ENCODE assay signal across 17 cellular contexts in the genomic region with DNA sequence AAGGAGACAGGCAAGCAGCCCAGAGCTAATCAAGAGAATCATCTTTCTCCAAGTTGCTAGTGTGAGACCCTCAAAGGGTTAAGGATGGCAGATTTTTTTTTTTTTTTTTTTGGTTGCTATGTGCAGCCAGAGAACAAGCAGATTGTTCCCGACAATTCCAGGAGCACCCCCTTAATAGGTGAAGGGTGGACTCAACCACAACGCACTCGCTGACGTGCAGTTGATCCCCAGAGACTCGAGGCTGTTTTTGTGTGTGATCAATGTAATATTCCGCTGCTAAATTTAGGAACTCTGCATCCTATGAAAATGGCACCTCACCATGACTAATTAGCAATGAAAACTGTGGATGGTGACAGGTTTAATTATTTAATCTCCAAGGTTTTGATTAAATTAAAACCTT.
DNase-seq lines count a peak whose midpoint lies in the region; ATAC-seq and TF ChIP-seq lines count a peak whose summit lies in the region.
"Had no signal": no experiment of that assay in that cellular context is flagged by ENCODE, and none has a peak within 500 bp of the region (broad histone marks: within the 10 kb centered on the region; RNA-seq: fewer than 3 reads in every experiment).

No MANE protein-coding gene starts in this region.

- intact Hi-C loops in CD4-positive, alpha-beta memory T cell (cut with micrococcal nuclease) = no loop called here

- H3K4me3 ChIP-seq in fibroblast of mammary gland (ENCODE audit: control insufficient read depth, low read depth, low read length) (no peak overlapping the region), skeletal muscle cell (ENCODE audit: low read depth, low read length) (no peak overlapping the region), upper lobe of left lung (no peak overlapping the region)
- H3K4me3 ChIP-seq in CD4-positive, alpha-beta memory T cell (ENCODE audit: low read length in 2 of 2) = no peak overlapping the region
- H3K4me3 ChIP-seq: BLaER1 had no signal

- H3K9me3 ChIP-seq in upper lobe of left lung = peaks cover 0 to 10% (median 0%) of the 10 kb centered on the region in 4 donors
- no peaks in the 10 kb centered on the region for H3K9me3 ChIP-seq in CD4-positive, alpha-beta memory T cell (ENCODE audit: control insufficient read depth in 1 of 2, low read length in 2 of 2)

- H3K36me3 ChIP-seq in upper lobe of left lung = no peaks in the 10 kb centered on the region
- H3K36me3 ChIP-seq in CD4-positive, alpha-beta memory T cell (ENCODE audit: insufficient read depth, low read length) = no peaks in the 10 kb centered on the region
- H3K36me3 ChIP-seq: BLaER1 had no signal

- H3K9me3 Mint-ChIP-seq in CD4-positive, alpha-beta memory T cell = peaks cover 2 to 20% (median 13%) of the 10 kb centered on the region in 8 donors

- H3K27me3 ChIP-seq in upper lobe of left lung = no peaks in the 10 kb centered on the region
- H3K27me3 ChIP-seq in CD4-positive, alpha-beta memory T cell (ENCODE audit: insufficient read depth, low read length) = no peaks in the 10 kb centered on the region
- H3K27me3 ChIP-seq: BLaER1 had no signal

- no peak for TF ChIP-seq EP300 in upper lobe of left lung (IDR thresholded peaks at IDR 0.05)

- H3K4me1 ChIP-seq in upper lobe of left lung = no peaks in the 10 kb centered on the region
- no peaks in the 10 kb centered on the region for H3K4me1 ChIP-seq in CD4-positive, alpha-beta memory T cell (ENCODE audit: insufficient read depth, low read length)
- H3K4me1 ChIP-seq: BLaER1 had no signal

- TF ChIP-seq POLR2A in upper lobe of left lung (IDR thresholded peaks at IDR 0.05) = no peak

- 20 to 48% methylated on average over 6 of the region's 6 CpGs for WGBS in upper lobe of left lung, 2 donors

- TF ChIP-seq CTCF in fibroblast of mammary gland (conservative IDR thresholded peaks at IDR 0.05; ENCODE audit: control insufficient read depth, insufficient read depth, low read depth, low read length) (no peak), upper lobe of left lung (IDR thresholded peaks at IDR 0.05) (no peak)

- H3K36me3 Mint-ChIP-seq in CD4-positive, alpha-beta memory T cell = no peaks in the 10 kb centered on the region
- H3K36me3 Mint-ChIP-seq: IgD-negative memory B cell had no signal

- CTCF ChIA-PET in CD4-positive, alpha-beta memory T cell (lab: Charles Lee; ENCODE audit: partially characterized antibody) = no interaction called here

- H3K27me3 Mint-ChIP-seq in CD4-positive, alpha-beta memory T cell = no peaks in the 10 kb centered on the region
- H3K27me3 Mint-ChIP-seq: IgD-negative memory B cell had no signal

- H3K4me3 Mint-ChIP-seq in CD4-positive, alpha-beta memory T cell = no peak overlapping the region
- H3K4me3 Mint-ChIP-seq: IgD-negative memory B cell had no signal

- POLR2A ChIA-PET in CD4-positive, alpha-beta memory T cell (lab: Charles Lee; ENCODE audit: partially characterized antibody) = no interaction called here

- H3K27ac ChIP-seq in upper lobe of left lung = no peak overlapping the region
- no peak overlapping the region for H3K27ac ChIP-seq in CD4-positive, alpha-beta memory T cell (ENCODE audit: low read depth, low read length)
- H3K27ac ChIP-seq: 22Rv1, BLaER1 had no signal

- no peaks in the 10 kb centered on the region for H3K4me1 Mint-ChIP-seq in CD4-positive, alpha-beta memory T cell
- H3K4me1 Mint-ChIP-seq: IgD-negative memory B cell had no signal

- H3K27ac Mint-ChIP-seq in CD4-positive, alpha-beta memory T cell = no peak overlapping the region
- H3K27ac Mint-ChIP-seq: IgD-negative memory B cell had no signal

- ATAC-seq in GM21447 (IDR thresholded peaks at IDR 0.05; ENCODE audit: unreplicated experiment) = no peak
- no peak for ATAC-seq in upper lobe of left lung (ENCODE audit: low FRiP score in 2 of 2)

- peak; percentile 12 for DNase-seq in NCI-H2107 treated with DMSO at 0.1 percent for 48 hours (lab: John Stamatoyannopoulos, UW; ENCODE audit: unreplicated experiment)
- DNase-seq in NCI-H2107 (lab: John Stamatoyannopoulos, UW) = no peak
- peak; percentile 78 for DNase-seq in NCI-H2171 (lab: John Stamatoyannopoulos, UW)
- peak; percentile 45 for DNase-seq in fibroblast of mammary gland (ENCODE audit: low read depth)
- peak; percentile 54 for DNase-seq in skeletal muscle cell (ENCODE audit: low read depth)
- DNase-seq in upper lobe of left lung = no peak
- DNase-seq in CD4-positive, alpha-beta memory T cell = no peak
- DNase-seq: GDM1, H7, Kasumi-1, NCI-H187, NCI-H510A, SHP77 had no signal

Comparison
In these comparisons a context has a peak if more than half of its experiments do, and no peak if none do; other contexts are left out.
1. DNase-seq: peak in NCI-H2107 treated with DMSO at 0.1 percent for 48 hours (single experiment), NCI-H2171 (single experiment), fibroblast of mammary gland (single experiment) and skeletal muscle cell (single experiment); none in NCI-H2107 (single experiment), upper lobe of left lung (0 of 2) and CD4-positive, alpha-beta memory T cell (0 of 5).